In the genomic region with DNA sequence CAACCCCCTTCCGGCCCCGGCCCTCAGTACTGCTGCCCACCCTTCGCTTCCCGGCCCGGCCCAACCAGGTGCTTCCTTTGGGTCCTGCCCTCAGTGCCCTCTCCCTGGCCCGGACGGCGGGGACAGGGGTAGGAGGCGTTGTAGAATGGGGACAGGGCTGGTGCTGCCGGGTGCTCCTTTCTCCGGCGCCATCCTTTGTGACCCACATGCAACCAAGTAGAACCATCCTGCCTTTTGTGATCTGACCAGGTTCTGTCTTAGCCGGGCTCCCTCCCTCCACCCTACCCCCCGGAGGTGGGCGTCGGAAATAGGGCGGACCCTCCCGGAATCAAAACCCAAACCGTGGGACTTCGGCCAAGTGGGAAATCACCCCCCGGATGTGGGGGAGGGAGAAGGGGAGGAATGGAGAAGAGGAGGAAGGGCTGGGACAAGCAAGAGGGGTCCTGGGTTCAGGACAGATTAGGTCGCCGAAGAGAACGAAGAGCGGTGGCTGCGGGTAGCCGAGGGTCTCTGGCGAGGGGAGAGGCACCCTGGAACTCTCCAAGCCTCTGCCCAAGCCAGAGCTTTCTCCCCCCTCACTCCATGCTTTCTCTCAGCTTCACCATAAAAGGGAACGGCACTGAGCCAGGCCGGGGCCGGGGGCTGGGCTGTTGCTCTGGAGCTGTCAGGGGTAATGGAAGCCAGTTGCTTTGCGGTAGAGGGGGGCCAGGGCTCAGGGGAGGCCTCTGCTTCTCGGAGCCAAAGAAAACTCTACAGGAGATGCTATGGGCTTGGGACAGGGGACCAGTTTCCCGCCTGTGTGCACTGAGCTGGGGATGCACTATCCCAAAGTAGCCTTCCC, we compare ENCODE assay signal across 8 cellular contexts.
DNase-seq lines count a peak whose midpoint lies in the region; ATAC-seq and TF ChIP-seq lines count a peak whose summit lies in the region.

No MANE protein-coding gene starts in this region.

- peaks cover 52% of the 10 kb centered on the region for H3K4me1 ChIP-seq in adipocyte (ENCODE audit: control insufficient read depth, insufficient read depth, low read length)
- no peaks in the 10 kb centered on the region for H3K4me1 ChIP-seq in iPS DF 6.9 (ENCODE audit: control insufficient read depth, insufficient read depth, low read length)

- H3K36me3 ChIP-seq in adipocyte (ENCODE audit: control insufficient read depth, insufficient read depth, low read length, severe bottlenecking) = peaks cover 27% of the 10 kb centered on the region
- H3K36me3 ChIP-seq in iPS DF 6.9 (ENCODE audit: control insufficient read depth, insufficient read depth, low read length) = no peaks in the 10 kb centered on the region

- WGBS in iPS DF 6.9 (ENCODE audit: insufficient coverage, insufficient read length) = no CpG with 5 or more reads among the region's 34 CpGs

- no peaks in the 10 kb centered on the region for H3K27me3 ChIP-seq in adipocyte (replicated peaks; ENCODE audit: control insufficient read depth, insufficient read depth, low read length)
- no peaks in the 10 kb centered on the region for H3K27me3 ChIP-seq in iPS DF 6.9 (ENCODE audit: control insufficient read depth, insufficient read depth, low read length)

- DNase-seq in AG08396 (ENCODE audit: low spot score) (peak; percentile 48), adipocyte (ENCODE audit: low read depth) (peak; percentile 82), iPS DF 6.9 (ENCODE audit: low read depth, low spot score) (no peak), skeletal muscle cell (ENCODE audit: low read depth) (peak; percentile 70), CD1c-positive myeloid dendritic cell (ENCODE audit: extremely low spot score) (no peak), NK-92 (lab: John Stamatoyannopoulos, UW; ENCODE audit: unreplicated experiment) (no peak)

- H3K27ac ChIP-seq in iPS DF 6.9 (ENCODE audit: low read length) = no peak overlapping the region

- no peak for TF ChIP-seq RAD21 in Ishikawa (IDR thresholded peaks at IDR 0.05; ENCODE audit: low read depth)

- H3K9ac ChIP-seq in adipocyte (ENCODE audit: low read length) = peak overlapping the region; percentile 99

- no peak for TF ChIP-seq EP300 in Ishikawa (IDR thresholded peaks at IDR 0.05; ENCODE audit: borderline replicate concordance)

- H3K9me3 ChIP-seq in adipocyte (ENCODE audit: control insufficient read depth, low read length) = no peaks in the 10 kb centered on the region
- no peaks in the 10 kb centered on the region for H3K9me3 ChIP-seq in iPS DF 6.9 (ENCODE audit: control insufficient read depth, insufficient read depth, low read length)

- peak; percentile 10 for ATAC-seq in GM19043 (IDR thresholded peaks at IDR 0.05; ENCODE audit: low read depth, unreplicated experiment)

- H3K4me3 ChIP-seq in adipocyte (ENCODE audit: low read length) = peak overlapping the region; percentile 99
- peak overlapping the region; percentile 73; the same call in 1 of the 2 replicates for H3K4me3 ChIP-seq in iPS DF 6.9 (ENCODE audit: low read length)
- H3K4me3 ChIP-seq in skeletal muscle cell (ENCODE audit: low read depth, low read length) = peak overlapping the region; percentile 57

TF ChIP-seq in Ishikawa, 13 proteins besides CTCF, POLR2A, EP300 and RAD21:
- TF ChIP-seq ZBTB7A (IDR thresholded peaks at IDR 0.05; ENCODE audit: low read depth) (peak; percentile 69; the same call in 1 of the 2 replicates), NFIC (IDR thresholded peaks at IDR 0.05) (no peak)

Comparison
In these comparisons a context has a peak if more than half of its experiments do, and no peak if none do; other contexts are left out.
1. DNase-seq: peak in AG08396 (single experiment), adipocyte (single experiment) and skeletal muscle cell (single experiment); none in iPS DF 6.9 (single experiment), CD1c-positive myeloid dendritic cell (single experiment) and NK-92 (single experiment).
2. Peak in every context shown above with its lines, with median percentiles within 50 percentile points of each other: H3K4me3 ChIP-seq.